ENCODE assay signal across 8 cellular contexts in genomic region chr12:118136559-118137003, GRCh38. TPM values are rescaled to one million over a fixed set of nuclear protein-coding genes. Genes with fewer than 3 reads are reported as not detected.
DNase-seq lines count a peak whose midpoint lies in the region; ATAC-seq and TF ChIP-seq lines count a peak whose summit lies in the region.

No MANE protein-coding gene starts in this region.

- H3K4me3 ChIP-seq in GM12875 (ENCODE audit: low read depth, low read length) = peak overlapping the region; percentile 92
- H3K4me3 ChIP-seq in fibroblast of mammary gland (ENCODE audit: control insufficient read depth, low read depth, low read length) = peak overlapping the region; percentile 78
- peak overlapping the region; percentile 60 for H3K4me3 ChIP-seq in thymus (ENCODE audit: low read length)

- 3% methylated on average over 29 of the region's 29 CpGs for WGBS in thymus

- H3K4me1 Mint-ChIP-seq in activated T-helper 17 cell treated with anti-CD3 and anti-CD28 coated beads, Interleukin-2, amount 50 U/mL, for 72 hours = peaks cover 11% of the 10 kb centered on the region
- H3K4me1 Mint-ChIP-seq in nephron = peaks cover 16% of the 10 kb centered on the region

- H3K4me3 Mint-ChIP-seq in activated T-helper 17 cell treated with anti-CD3 and anti-CD28 coated beads, Interleukin-2, amount 50 U/mL, for 72 hours = peak overlapping the region; percentile 94
- H3K4me3 Mint-ChIP-seq in nephron = peak overlapping the region; percentile 94 to 98 (median 95)

- peak; percentile 26 for ATAC-seq in HG02571 (IDR thresholded peaks at IDR 0.05; ENCODE audit: unreplicated experiment)
- peak; percentile 43 for ATAC-seq in activated T-helper 17 cell treated with anti-CD3 and anti-CD28 coated beads, Interleukin-2, amount 50 U/mL, for 72 hours (replicated peaks)

- H3K27ac Mint-ChIP-seq in activated T-helper 17 cell treated with anti-CD3 and anti-CD28 coated beads, Interleukin-2, amount 50 U/mL, for 72 hours = peak overlapping the region; percentile 94
- H3K27ac Mint-ChIP-seq in nephron = peak overlapping the region; percentile 34 to 81 (median 46)

- H3K27me3 ChIP-seq in thymus (ENCODE audit: control insufficient read depth, insufficient read depth) = no peaks in the 10 kb centered on the region

- H3K9me3 Mint-ChIP-seq in activated T-helper 17 cell treated with anti-CD3 and anti-CD28 coated beads, Interleukin-2, amount 50 U/mL, for 72 hours = no peaks in the 10 kb centered on the region
- H3K9me3 Mint-ChIP-seq in nephron = no peaks in the 10 kb centered on the region

- TF ChIP-seq CTCF in GM12875 (IDR thresholded peaks at IDR 0.05; ENCODE audit: borderline replicate concordance, insufficient read depth, low read depth, low read length) (no peak), fibroblast of mammary gland (conservative IDR thresholded peaks at IDR 0.05; ENCODE audit: control insufficient read depth, insufficient read depth, low read depth, low read length) (no peak), nephron (IDR thresholded peaks at IDR 0.05; ENCODE audit: unreplicated experiment in 3 of 3) (no peak)

- H3K27ac ChIP-seq in thymus (ENCODE audit: low read depth) = peak overlapping the region; percentile 31

- peaks cover 9% of the 10 kb centered on the region for H3K4me1 ChIP-seq in thymus (ENCODE audit: control insufficient read depth, insufficient read depth, low read length)

- DNase-seq in NCI-H69 (lab: John Stamatoyannopoulos, UW) (peak; percentile 61), fibroblast of mammary gland (ENCODE audit: low read depth) (peak; percentile 52), NCI-H446 treated with DMSO at 0.1 percent for 48 hours (lab: John Stamatoyannopoulos, UW) (no peak)

- peaks cover 19% of the 10 kb centered on the region for H3K36me3 ChIP-seq in thymus (ENCODE audit: control insufficient read depth, insufficient read depth)

- H3K27me3 Mint-ChIP-seq in activated T-helper 17 cell treated with anti-CD3 and anti-CD28 coated beads, Interleukin-2, amount 50 U/mL, for 72 hours = no peaks in the 10 kb centered on the region
- H3K27me3 Mint-ChIP-seq in nephron (ENCODE audit: low read depth) = no peaks in the 10 kb centered on the region

- H3K36me3 Mint-ChIP-seq in activated T-helper 17 cell treated with anti-CD3 and anti-CD28 coated beads, Interleukin-2, amount 50 U/mL, for 72 hours (ENCODE audit: low read depth) = peaks cover 48% of the 10 kb centered on the region
- H3K36me3 Mint-ChIP-seq in nephron (ENCODE audit: low read depth) = peaks cover 29% of the 10 kb centered on the region

- H3K9me3 ChIP-seq in thymus (ENCODE audit: control insufficient read depth) = no peaks in the 10 kb centered on the region

RNA-seq across cellular contexts. Expression of gene PEBP1, which starts 0.7 kb away (rescaled TPM):
- 100 to 1,000 TPM in 1 of 2 donors, 10 to 100 TPM in 1; 86.0 to 182 TPM for total RNA-seq in activated T-helper 17 cell treated with anti-CD3 and anti-CD28 coated beads, Interleukin-2, amount 50 U/mL, for 72 hours
- 210 TPM for polyA plus RNA-seq in thymus

RNA-seq across cellular contexts. Expression of gene VSIG10, which starts 32.8 kb away (rescaled TPM):
- 1 to 10 TPM; 5.9 to 9.6 TPM for total RNA-seq in activated T-helper 17 cell treated with anti-CD3 and anti-CD28 coated beads, Interleukin-2, amount 50 U/mL, for 72 hours
- polyA plus RNA-seq in thymus = 7.8 TPM
